In genomic region chr20:49659096-49659495, GRCh38 we compare ENCODE assay signal across 2 cellular contexts.
TF ChIP-seq lines count a peak whose summit lies in the region.

No MANE protein-coding gene starts in this region.

TF ChIP-seq in GM23338, 12 proteins besides CTCF, POLR2A, EP300 and RAD21:
- no peak for TF ChIP-seq EZH2phosphoT487 (IDR thresholded peaks at IDR 0.05; ENCODE audit: unreplicated experiment)
- TF ChIP-seq STAT1 (IDR thresholded peaks at IDR 0.05; ENCODE audit: unreplicated experiment) = no peak
- no peak for TF ChIP-seq NANOG (IDR thresholded peaks at IDR 0.05; ENCODE audit: borderline replicate concordance)
- TF ChIP-seq ZNF114 (CRISPR knock-in tag; IDR thresholded peaks at IDR 0.05) = no peak
- no peak for TF ChIP-seq ETS1 (IDR thresholded peaks at IDR 0.05)
- no peak for TF ChIP-seq CREB1 (CRISPR knock-in tag; IDR thresholded peaks at IDR 0.05; ENCODE audit: low read depth)
- TF ChIP-seq EZH2 (IDR thresholded peaks at IDR 0.05; ENCODE audit: low read depth, unreplicated experiment) = no peak
- no peak for TF ChIP-seq ZNF462 (CRISPR knock-in tag; IDR thresholded peaks at IDR 0.05)
- no peak for TF ChIP-seq ZNF331 (CRISPR knock-in tag; IDR thresholded peaks at IDR 0.05; ENCODE audit: low read depth)
- no peak for TF ChIP-seq REST (IDR thresholded peaks at IDR 0.05; ENCODE audit: unreplicated experiment)
- no peak for TF ChIP-seq JUNB (IDR thresholded peaks at IDR 0.05; ENCODE audit: unreplicated experiment)
- TF ChIP-seq POLR2AphosphoS5 (IDR thresholded peaks at IDR 0.05; ENCODE audit: low read depth) = no peak

TF ChIP-seq in GM12878, 131 proteins besides CTCF, POLR2A, EP300 and RAD21 (continued from another document):
- no peak for TF ChIP-seq POLR2AphosphoS5 (IDR thresholded peaks at IDR 0.05; ENCODE audit: low read length)
TF ChIP-seq in GM12878: peak in this region for 0.
